In genomic region chr2:151408788-151409600, GRCh38 we compare ENCODE assay signal across 9 cellular contexts. TPM values are rescaled to one million over a fixed set of nuclear protein-coding genes. Genes with fewer than 3 reads are reported as not detected.
DNase-seq lines count a peak whose midpoint lies in the region; ATAC-seq and TF ChIP-seq lines count a peak whose summit lies in the region.
"Had no signal": no experiment of that assay in that cellular context is flagged by ENCODE, and none has a peak within 500 bp of the region (broad histone marks: within the 10 kb centered on the region; RNA-seq: fewer than 3 reads in every experiment).

No MANE protein-coding gene starts in this region.

- no peak for ATAC-seq in GM21423 (IDR thresholded peaks at IDR 0.05; ENCODE audit: unreplicated experiment)
- no peak for ATAC-seq in HG03108 (IDR thresholded peaks at IDR 0.05; ENCODE audit: unreplicated experiment)

- H3K9me3 ChIP-seq in BLaER1 (no peaks in the 10 kb centered on the region), MG63 (no peaks in the 10 kb centered on the region), neural progenitor cell (ENCODE audit: low read depth) (no peaks in the 10 kb centered on the region)

- TF ChIP-seq CTCF in neural progenitor cell (IDR thresholded peaks at IDR 0.05): no peak

- DNase-seq in MG63: no peak
- no peak for DNase-seq in neural progenitor cell (ENCODE audit: low spot score)
- DNase-seq in retina: no peak
- no peak for DNase-seq in COLO829 (ENCODE audit: low spot score)

- H3K9me3 Mint-ChIP-seq in dendritic cell treated with granulocyte-macrophage colony-stimulating factor and Interleukin-4, amounts not matched to agents 40 ng/mL and 50 ng/mL, for 4 days: no peaks in the 10 kb centered on the region
- H3K9me3 Mint-ChIP-seq in neural progenitor cell: no peaks in the 10 kb centered on the region

- H3F3A ChIP-seq in neural progenitor cell (ENCODE audit: low read depth): peaks cover 4% of the 10 kb centered on the region

- H3K36me3 ChIP-seq in BLaER1 (peaks cover 24% of the 10 kb centered on the region), MG63 (peaks cover 32% of the 10 kb centered on the region), neural progenitor cell (peaks cover 7% of the 10 kb centered on the region)

- no peaks in the 10 kb centered on the region for H3K27me3 Mint-ChIP-seq in dendritic cell treated with granulocyte-macrophage colony-stimulating factor and Interleukin-4, amounts not matched to agents 40 ng/mL and 50 ng/mL, for 4 days
- H3K27me3 Mint-ChIP-seq in neural progenitor cell (ENCODE audit: insufficient read depth, low read depth): peaks cover 4% of the 10 kb centered on the region

- H3K4me3 Mint-ChIP-seq in dendritic cell treated with granulocyte-macrophage colony-stimulating factor and Interleukin-4, amounts not matched to agents 40 ng/mL and 50 ng/mL, for 4 days: peak overlapping the region; percentile 99
- peak overlapping the region; percentile 98 for H3K4me3 Mint-ChIP-seq in neural progenitor cell

- peaks cover 10% of the 10 kb centered on the region for H3K4me1 ChIP-seq in BLaER1
- peaks cover 10% of the 10 kb centered on the region for H3K4me1 ChIP-seq in neural progenitor cell

- H3K9ac ChIP-seq in BLaER1 (peak overlapping the region; percentile 99; the same call in 1 of the 2 replicates), neural progenitor cell (no peak overlapping the region)

- H3K27me3 ChIP-seq in BLaER1: no peaks in the 10 kb centered on the region
- H3K27me3 ChIP-seq in MG63: no peaks in the 10 kb centered on the region
- H3K27me3 ChIP-seq in neural progenitor cell: no peaks in the 10 kb centered on the region

- peaks cover 39% of the 10 kb centered on the region for H4K20me1 ChIP-seq in BLaER1
- peaks cover 37% of the 10 kb centered on the region for H4K20me1 ChIP-seq in neural progenitor cell (ENCODE audit: low read depth)

- intact Hi-C loops in dendritic cell treated with granulocyte-macrophage colony-stimulating factor and Interleukin-4, amounts not matched to agents 40 ng/mL and 50 ng/mL, for 4 days (cut with micrococcal nuclease): no loop called here

- H3K36me3 Mint-ChIP-seq in dendritic cell treated with granulocyte-macrophage colony-stimulating factor and Interleukin-4, amounts not matched to agents 40 ng/mL and 50 ng/mL, for 4 days (ENCODE audit: low read depth): peaks cover 37% of the 10 kb centered on the region
- peaks cover 15% of the 10 kb centered on the region for H3K36me3 Mint-ChIP-seq in neural progenitor cell

- H3K4me2 ChIP-seq in BLaER1: peak overlapping the region; percentile 34
- no peak overlapping the region for H3K4me2 ChIP-seq in neural progenitor cell

- peaks cover 42% of the 10 kb centered on the region for H3K79me2 ChIP-seq in neural progenitor cell (ENCODE audit: low read depth)

- H2AFZ ChIP-seq in neural progenitor cell (replicated peaks): peak overlapping the region; percentile 90

- H3K4me3 ChIP-seq in BLaER1 (peak overlapping the region; percentile 100), MG63 (peak overlapping the region; percentile 82), neural progenitor cell (peak overlapping the region; percentile 99)

- H3K27ac ChIP-seq in BLaER1: peak overlapping the region; percentile 94
- H3K27ac ChIP-seq in neural progenitor cell: no peak overlapping the region

- peaks cover 17% of the 10 kb centered on the region for H3K4me1 Mint-ChIP-seq in dendritic cell treated with granulocyte-macrophage colony-stimulating factor and Interleukin-4, amounts not matched to agents 40 ng/mL and 50 ng/mL, for 4 days (ENCODE audit: low read depth)
- peaks cover 15% of the 10 kb centered on the region for H3K4me1 Mint-ChIP-seq in neural progenitor cell

- peak overlapping the region; percentile 97 for H3K27ac Mint-ChIP-seq in dendritic cell treated with granulocyte-macrophage colony-stimulating factor and Interleukin-4, amounts not matched to agents 40 ng/mL and 50 ng/mL, for 4 days
- no peak overlapping the region for H3K27ac Mint-ChIP-seq in neural progenitor cell

RNA-seq across cellular contexts. Expression of gene RIF1, which starts 0.7 kb away (rescaled TPM):
- total RNA-seq in MG63 (2014; rRNA removed; shearing (Covaris generic); ENCODE audit: low replicate concordance): 25.4 and 32.4 TPM in 2 replicates
- 74.3 and 96.4 TPM in 2 replicates for total RNA-seq in neural progenitor cell (ENCODE audit: low replicate concordance)

RNA-seq across cellular contexts. Expression of gene TNFAIP6, which starts 51.6 kb away (rescaled TPM):
- 0.84 and 1.8 TPM in 2 replicates for total RNA-seq in MG63 (2014; rRNA removed; shearing (Covaris generic); ENCODE audit: low replicate concordance)
- total RNA-seq in neural progenitor cell (ENCODE audit: low replicate concordance): 0.22 TPM in 1 of 2 replicates, not detected in the other
- total RNA-seq: M059J had no signal
